ENCODE assay signal across 24 cellular contexts in genomic region chr15:98476559-98476958, GRCh38.
"Had no signal": no experiment of that assay in that cellular context is flagged by ENCODE, and none has a peak within 500 bp of the region (broad histone marks: within the 10 kb centered on the region; RNA-seq: fewer than 3 reads in every experiment).

No MANE protein-coding gene starts in this region.

- ATAC-seq: Panc1, PC-3, SK-N-SH treated with all-trans-retinoic acid at 6 μM for 48 hours had no signal

- H3K4me3 ChIP-seq: MG63, SJCRH30 had no signal

- DNase-seq: KBM-7, MG63, NCI-H1092, NCI-H1105 treated with DMSO at 0.1 percent for 48 hours, NCI-H1417 treated with DMSO at 0.1 percent for 48 hours, NCI-H146, NCI-H1694 treated with DMSO at 0.1 percent for 48 hours, NCI-H1930, NCI-H2081, NCI-H2171, NCI-H226, NCI-H446, NCI-H510A, NCI-H524 treated with DMSO at 0.1 percent for 48 hours, NCI-H69, NCI-H774, PC-3, SHP77, SJCRH30, T-helper 1 cell had no signal

- H3K4me3 Mint-ChIP-seq: IgD-negative memory B cell had no signal

- H3K4me1 ChIP-seq: SJCRH30 had no signal

- H3K27ac ChIP-seq: RWPE1, SJCRH30 had no signal

- H3K36me3 ChIP-seq: MG63, SJCRH30 had no signal

- H3K27ac Mint-ChIP-seq: IgD-negative memory B cell had no signal

- H3K27me3 Mint-ChIP-seq: IgD-negative memory B cell had no signal

- H3K27me3 ChIP-seq: MG63, SJCRH30 had no signal

- H3K36me3 Mint-ChIP-seq: IgD-negative memory B cell had no signal
